ENCODE assay signal across 16 cellular contexts in genomic region chr9:110545705-110546104, GRCh38. TPM values are rescaled to one million over a fixed set of nuclear protein-coding genes. Genes with fewer than 3 reads are reported as not detected.
A peak's percentile ranks its signal among the peaks of the same experiment; 100 is the strongest.
DNase-seq lines count a peak whose midpoint lies in the region; ATAC-seq, FAIRE-seq and TF ChIP-seq lines count a peak whose summit lies in the region.
"Had no signal": no experiment of that assay in that cellular context is flagged by ENCODE, and none has a peak within 500 bp of the region (broad histone marks: within the 10 kb centered on the region; RNA-seq: fewer than 3 reads in every experiment).

No MANE protein-coding gene starts in this region.

- intact Hi-C loops in Right ventricle myocardium inferior (cut with DNase I), result no loop called here
- intact Hi-C loops in Right ventricle myocardium superior (cut with DNase I), result no loop called here
- intact Hi-C loops in left ventricle myocardium inferior (cut with micrococcal nuclease), result no loop called here

- H3K27me3 ChIP-seq in left ventricle myocardium inferior (ENCODE audit: low read depth), result no peaks in the 10 kb centered on the region

- ATAC-seq in Right ventricle myocardium inferior (peak; percentile 26), Right ventricle myocardium superior (ENCODE audit: poor library complexity) (no peak)
- ATAC-seq: effector memory CD8-positive, alpha-beta T cell had no signal

- FAIRE-seq in urothelium cell line (lab: Jason Lieb, UNC), result no peak
- FAIRE-seq: GM19239, TTC549 had no signal

- no peak for TF ChIP-seq CTCF in left ventricle myocardium inferior (IDR thresholded peaks at IDR 0.05; ENCODE audit: borderline replicate concordance)

- H3K4me1 ChIP-seq in left ventricle myocardium inferior, result peaks cover 28% of the 10 kb centered on the region

- H3K9me3 ChIP-seq in left ventricle myocardium inferior (replicated peaks), result no peaks in the 10 kb centered on the region
- H3K9me3 ChIP-seq: neutrophil had no signal

- no peaks in the 10 kb centered on the region for H3K36me3 ChIP-seq in left ventricle myocardium inferior
- H3K36me3 ChIP-seq: neutrophil had no signal

- H3K27ac ChIP-seq in left ventricle myocardium inferior (replicated peaks), result peak overlapping the region; percentile 67
- H3K27ac ChIP-seq: neutrophil had no signal

- no peak overlapping the region for H3K4me3 ChIP-seq in left ventricle myocardium inferior

- no peak for DNase-seq in Right ventricle myocardium inferior (ENCODE audit: missing footprints)
- no peak for DNase-seq in Right ventricle myocardium superior
- peak; percentile 4 for DNase-seq in SHP77 treated with DMSO at 0.1 percent for 48 hours (lab: John Stamatoyannopoulos, UW)
- no peak for DNase-seq in left ventricle myocardium inferior
- peak; percentile 25 for DNase-seq in urothelium cell line (ENCODE audit: low spot score)
- DNase-seq in NCI-H187 treated with DMSO at 0.1 percent for 48 hours (lab: John Stamatoyannopoulos, UW), result no peak
- DNase-seq in AG08396 (ENCODE audit: low spot score), result no peak
- no peak for DNase-seq in foreskin melanocyte
- DNase-seq: ACHN; activated CD4-positive, alpha-beta T cell treated with anti-CD3 and anti-CD28 coated beads, Interleukin-2, amount 50 U/mL, for 4 hours; activated T-cell treated with anti-CD3 and anti-CD28 coated beads, Interleukin-2, amount 50 U/mL, for 1 hour; effector memory CD8-positive, alpha-beta T cell; HFFc6 had no signal

RNA-seq across cellular contexts. Expression of gene SVEP1, which starts 33.8 kb away (rescaled TPM):
- total RNA-seq in Right ventricle myocardium inferior, result 6.4 TPM
- total RNA-seq in Right ventricle myocardium superior, result 6.8 TPM
- total RNA-seq in left ventricle myocardium inferior, result 8.8 TPM

Comparison
In these comparisons a context has a peak if more than half of its experiments do, and no peak if none do; other contexts are left out.
1. DNase-seq: peak in SHP77 treated with DMSO at 0.1 percent for 48 hours (single experiment) and urothelium cell line (single experiment); none in Right ventricle myocardium inferior (single experiment), Right ventricle myocardium superior (single experiment), left ventricle myocardium inferior (single experiment), NCI-H187 treated with DMSO at 0.1 percent for 48 hours (single experiment), AG08396 (single experiment) and foreskin melanocyte (single experiment).